ENCODE assay signal across 22 cellular contexts in the genomic region with DNA sequence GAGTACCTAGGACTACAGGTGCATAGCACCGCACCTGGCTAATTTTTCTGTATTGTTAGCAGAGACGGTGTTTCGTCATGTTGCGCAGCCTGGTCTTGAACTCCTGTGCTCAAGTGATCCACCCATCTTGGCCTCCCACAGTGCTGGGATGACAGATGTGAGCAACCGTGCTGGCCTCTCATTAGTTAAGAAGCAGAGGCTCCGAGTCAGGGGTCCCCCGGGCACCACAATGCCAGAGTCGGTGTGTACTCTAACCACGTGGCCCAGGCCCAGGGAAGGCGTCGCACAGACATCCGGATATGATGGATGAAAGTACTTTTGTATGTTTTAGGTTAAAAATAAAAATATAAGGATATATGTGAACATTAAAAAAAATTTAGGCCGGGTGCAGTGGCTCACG.
"Had no signal": no experiment of that assay in that cellular context is flagged by ENCODE, and none has a peak within 500 bp of the region (broad histone marks: within the 10 kb centered on the region; RNA-seq: fewer than 3 reads in every experiment).

No MANE protein-coding gene starts in this region.

- DNase-seq: activated CD4-positive, alpha-beta T cell treated with anti-CD3 and anti-CD28 coated beads, Interleukin-2, amount 10 ng/mL, durations not matched to agents 24 days and 14 days; activated CD4-positive, alpha-beta T cell treated with anti-CD3 and anti-CD28 coated beads, Interleukin-2, amount 50 U/mL, for 48 hours; activated CD4-positive, CD25-positive, alpha-beta regulatory T cell treated with anti-CD3 and anti-CD28 coated beads, Interleukin-2, amount 50 U/mL, for 72 hours; activated CD8-positive, alpha-beta memory T cell treated with anti-CD3 and anti-CD28 coated beads, Interleukin-2, amount 10 ng/mL, durations not matched to agents 7 days and 5 days; activated gamma-delta T cell; activated naive CD4-positive, alpha-beta T cell treated with anti-CD3 and anti-CD28 coated beads for 36 hours; activated T-cell treated with anti-CD3 and anti-CD28 coated beads, Interleukin-2, amount 50 U/mL, for 24 hours; amygdala; KG1; NCI-H1048; NCI-H146; NCI-H187 treated with DMSO at 0.1 percent for 48 hours; NCI-H2081 treated with DMSO at 0.1 percent for 48 hours; NCI-H446; NCI-H524; SHP77; SW 1271 had no signal

- ATAC-seq: activated CD8-positive, alpha-beta memory T cell treated with anti-CD3 and anti-CD28 coated beads, Interleukin-2, amount 10 ng/mL, durations not matched to agents 7 days and 5 days; SK-N-SH treated with all-trans-retinoic acid at 6 μM for 48 hours had no signal

- H3K27me3 ChIP-seq: Peyer's patch, SJSA1 had no signal

- FAIRE-seq: astrocyte had no signal

- H3K27ac ChIP-seq: Peyer's patch, RWPE1, SJSA1 had no signal

- H3K36me3 ChIP-seq: Peyer's patch, SJSA1 had no signal

- H3K4me3 ChIP-seq: Peyer's patch, SJSA1 had no signal

- H3K9me3 ChIP-seq: Peyer's patch, SJSA1 had no signal
